Comparison of ENCODE assay signal across 12 cellular contexts in genomic region chr11:12829131-12829530, GRCh38.
DNase-seq lines count a peak whose midpoint lies in the region; ATAC-seq and TF ChIP-seq lines count a peak whose summit lies in the region.
"Had no signal": no experiment of that assay in that cellular context is flagged by ENCODE, and none has a peak within 500 bp of the region (broad histone marks: within the 10 kb centered on the region; RNA-seq: fewer than 3 reads in every experiment).

No MANE protein-coding gene starts in this region.

- TF ChIP-seq EP300 in neural cell (conservative IDR thresholded peaks at IDR 0.05; ENCODE audit: poor library complexity, severe bottlenecking), result no peak

- DNase-seq in NCI-H187 treated with DMSO at 0.1 percent for 48 hours (lab: John Stamatoyannopoulos, UW) (no peak), WERI-Rb-1 (no peak), AG20443 (ENCODE audit: low spot score) (no peak)
- DNase-seq: activated T-cell treated with anti-CD3 and anti-CD28 coated beads, Interleukin-2, amount 50 U/mL, for 1 hour; central memory CD4-positive, alpha-beta T cell; foreskin fibroblast; NCI-H1105 treated with DMSO at 0.1 percent for 48 hours had no signal

- peaks cover 31% of the 10 kb centered on the region for H3K4me1 ChIP-seq in ACC112 (ENCODE audit: control insufficient read depth, insufficient read depth, low read length, unreplicated experiment)
- H3K4me1 ChIP-seq in Loucy (ENCODE audit: insufficient read depth, low read length, poor library complexity, severe bottlenecking), result peaks cover 26% of the 10 kb centered on the region
- H3K4me1 ChIP-seq in duodenal mucosa (ENCODE audit: control insufficient read depth in 1 of 2, insufficient read depth in 2 of 2, low read length in 2 of 2), result peaks cover 22 to 42% of the 10 kb centered on the region in 2 donors

- H3K27me3 ChIP-seq in ACC112 (ENCODE audit: insufficient read depth, low read length) (no peaks in the 10 kb centered on the region), Loucy (ENCODE audit: insufficient read depth, low read length, poor library complexity, severe bottlenecking) (peaks cover 6% of the 10 kb centered on the region), duodenal mucosa (ENCODE audit: control insufficient read depth in 1 of 2, insufficient read depth in 2 of 2, low read length in 2 of 2) (no peaks in the 10 kb centered on the region), neural cell (ENCODE audit: insufficient read depth, low read depth, low read length) (no peaks in the 10 kb centered on the region), WERI-Rb-1 (ENCODE audit: insufficient read depth, low read depth, severe bottlenecking) (no peaks in the 10 kb centered on the region)

- H3K4me3 ChIP-seq in ACC112 (ENCODE audit: low read depth, low read length), result peak overlapping the region; percentile 78; the same call in 1 of the 2 replicates
- peak overlapping the region; percentile 77 for H3K4me3 ChIP-seq in Loucy (ENCODE audit: low read length, poor library complexity, severe bottlenecking)
- H3K4me3 ChIP-seq in duodenal mucosa (ENCODE audit: low read depth in 1 of 2, low read length in 2 of 2), result peak overlapping the region; percentile 3 to 81
- peak overlapping the region; percentile 54 for H3K4me3 ChIP-seq in neural cell (ENCODE audit: low read length)
- H3K4me3 ChIP-seq in WERI-Rb-1 (ENCODE audit: low read depth, low read length), result no peak overlapping the region

- no peaks in the 10 kb centered on the region for H3F3A ChIP-seq in Loucy (ENCODE audit: low read depth)
- H3F3A ChIP-seq in neural cell (ENCODE audit: insufficient read depth, low read length, poor library complexity, severe bottlenecking), result no peaks in the 10 kb centered on the region

- H3K9me2 ChIP-seq in Loucy (replicated peaks; ENCODE audit: low read depth, low read length) (no peaks in the 10 kb centered on the region), neural cell (ENCODE audit: insufficient read depth, low read length) (no peaks in the 10 kb centered on the region)

- no peak for TF ChIP-seq RAD21 in neural cell (conservative IDR thresholded peaks at IDR 0.05)

- H4K20me1 ChIP-seq in Loucy (ENCODE audit: insufficient read depth, low read length, poor library complexity, severe bottlenecking) (no peaks in the 10 kb centered on the region), neural cell (ENCODE audit: insufficient read depth) (no peaks in the 10 kb centered on the region)

- ATAC-seq in HG03520 (IDR thresholded peaks at IDR 0.05; ENCODE audit: unreplicated experiment), result no peak

- H3K9ac ChIP-seq in Loucy (ENCODE audit: low read depth, low read length, poor library complexity, severe bottlenecking), result peak overlapping the region; percentile 74
- peak overlapping the region in 1 of 2 donors; percentile 7 for H3K9ac ChIP-seq in duodenal mucosa (ENCODE audit: low read depth in 1 of 2, low read length in 2 of 2)
- H3K9ac ChIP-seq in neural cell (ENCODE audit: low read length), result peak overlapping the region; percentile 1

- H3K36me3 ChIP-seq in ACC112 (ENCODE audit: insufficient read depth, low read length), result peaks cover 9% of the 10 kb centered on the region; the same call in 1 of the 2 replicates
- H3K36me3 ChIP-seq in Loucy (ENCODE audit: insufficient read depth, low read length), result no peaks in the 10 kb centered on the region
- H3K36me3 ChIP-seq in duodenal mucosa (ENCODE audit: control insufficient read depth in 1 of 2, insufficient read depth in 2 of 2, low read length in 2 of 2), result no peaks in the 10 kb centered on the region
- no peaks in the 10 kb centered on the region for H3K36me3 ChIP-seq in neural cell (ENCODE audit: insufficient read depth, low read length)
- H3K36me3 ChIP-seq in WERI-Rb-1, result no peaks in the 10 kb centered on the region; the same call in 1 of the 2 replicates

- H2AFZ ChIP-seq in ACC112 (ENCODE audit: low read length, unreplicated experiment) (no peak overlapping the region), Loucy (ENCODE audit: low read length) (peak overlapping the region; percentile 88; the same call in 1 of the 2 replicates), neural cell (ENCODE audit: low read depth, low read length) (no peak overlapping the region)

- H3K27ac ChIP-seq in ACC112 (ENCODE audit: low read depth, low read length) (peak overlapping the region; percentile 47), duodenal mucosa (ENCODE audit: low read depth, low read length) (peak overlapping the region; percentile 22), neural cell (ENCODE audit: low read length) (no peak overlapping the region), WERI-Rb-1 (no peak overlapping the region)

- H3K4me2 ChIP-seq in Loucy (ENCODE audit: low read depth, low read length, poor library complexity, severe bottlenecking) (peak overlapping the region; percentile 78), neural cell (ENCODE audit: low read length) (peak overlapping the region; percentile 68)

- H3K9me3 ChIP-seq in Loucy (ENCODE audit: insufficient read depth, low read depth, low read length), result no peaks in the 10 kb centered on the region
- no peaks in the 10 kb centered on the region for H3K9me3 ChIP-seq in duodenal mucosa (ENCODE audit: control insufficient read depth in 1 of 2, low read length in 2 of 2)
- H3K9me3 ChIP-seq in neural cell (ENCODE audit: low read length), result no peaks in the 10 kb centered on the region
- peaks cover under 1% of the 10 kb centered on the region for H3K9me3 ChIP-seq in WERI-Rb-1 (ENCODE audit: severe bottlenecking)

- H3K79me2 ChIP-seq in ACC112 (ENCODE audit: control insufficient read depth, insufficient read depth, low read length, unreplicated experiment), result peaks cover 88% of the 10 kb centered on the region
- no peaks in the 10 kb centered on the region for H3K79me2 ChIP-seq in Loucy (ENCODE audit: insufficient read depth, low read length)
- peaks cover 36% of the 10 kb centered on the region for H3K79me2 ChIP-seq in neural cell (replicated peaks; ENCODE audit: insufficient read depth, low read length)

- TF ChIP-seq CTCF in Loucy (conservative IDR thresholded peaks at IDR 0.05; ENCODE audit: low read length), result no peak
- no peak for TF ChIP-seq CTCF in neural cell (IDR thresholded peaks at IDR 0.05; ENCODE audit: poor library complexity, severe bottlenecking)
- TF ChIP-seq CTCF in WERI-Rb-1 (IDR thresholded peaks at IDR 0.05; ENCODE audit: low read depth, low read length), result no peak

TF ChIP-seq in neural cell, 6 proteins besides CTCF, POLR2A, EP300 and RAD21:
- no peak for TF ChIP-seq REST (IDR thresholded peaks at IDR 0.05; ENCODE audit: borderline replicate concordance)
- TF ChIP-seq EZH2 (IDR thresholded peaks at IDR 0.05; ENCODE audit: borderline replicate concordance, insufficient read depth, low read length, poor library complexity, severe bottlenecking), result no peak
- TF ChIP-seq SMC3 (conservative IDR thresholded peaks at IDR 0.05; ENCODE audit: poor library complexity), result no peak
- TF ChIP-seq MXI1 (conservative IDR thresholded peaks at IDR 0.05; ENCODE audit: poor library complexity, severe bottlenecking), result no peak
- TF ChIP-seq TAF1 (IDR thresholded peaks at IDR 0.05; ENCODE audit: low read depth), result no peak
- no peak for TF ChIP-seq POLR2AphosphoS5 (IDR thresholded peaks at IDR 0.05)

Comparison
In these comparisons a context has a peak if more than half of its experiments do, and no peak if none do; other contexts are left out.
1. H3K27ac ChIP-seq: peak in ACC112 (single experiment) and duodenal mucosa (single experiment); none in neural cell (single experiment) and WERI-Rb-1 (single experiment).